In genomic region chr18:44954256-44954655, GRCh38 we compare ENCODE assay signal across 28 cellular contexts.
DNase-seq lines count a peak whose midpoint lies in the region; ATAC-seq and TF ChIP-seq lines count a peak whose summit lies in the region.
"Had no signal": no experiment of that assay in that cellular context is flagged by ENCODE, and none has a peak within 500 bp of the region (broad histone marks: within the 10 kb centered on the region; RNA-seq: fewer than 3 reads in every experiment).

No MANE protein-coding gene starts in this region.

- H3K9me3 ChIP-seq in T-helper 17 cell (ENCODE audit: control insufficient read depth, low read length, poor library complexity, severe bottlenecking) = no peaks in the 10 kb centered on the region
- H3K9me3 ChIP-seq: MG63, SK-N-SH had no signal

- peaks cover 24% of the 10 kb centered on the region for H3K27me3 Mint-ChIP-seq in T-helper 17 cell
- H3K27me3 Mint-ChIP-seq: CD4-positive, alpha-beta memory T cell had no signal

- ATAC-seq in T-helper 17 cell = no peak
- ATAC-seq in HG03108 (IDR thresholded peaks at IDR 0.05; ENCODE audit: unreplicated experiment) = no peak
- ATAC-seq: GM12878, Panc1 had no signal

- H3K27ac Mint-ChIP-seq in T-helper 17 cell = no peak overlapping the region
- H3K27ac Mint-ChIP-seq: CD4-positive, alpha-beta memory T cell; T-helper 1 cell treated with Interleukin-12 subunit alpha and Interleukin-12 subunit beta and Interleukin-4 antibody, amounts not matched to agents 30 μg/mL and 1 μg/mL, for 36 hours had no signal

- TF ChIP-seq EP300 in Ishikawa (IDR thresholded peaks at IDR 0.05; ENCODE audit: borderline replicate concordance) = peak; percentile 54; the same call in 1 of the 2 replicates

- no peak overlapping the region for H3K4me3 Mint-ChIP-seq in T-helper 17 cell
- H3K4me3 Mint-ChIP-seq: CD4-positive, alpha-beta memory T cell; T-helper 1 cell treated with Interleukin-12 subunit alpha and Interleukin-12 subunit beta and Interleukin-4 antibody, amounts not matched to agents 30 μg/mL and 1 μg/mL, for 36 hours had no signal

- H3K4me1 Mint-ChIP-seq in T-helper 17 cell = no peaks in the 10 kb centered on the region
- H3K4me1 Mint-ChIP-seq: CD4-positive, alpha-beta memory T cell had no signal

- DNase-seq in NCI-H146 treated with DMSO at 0.1 percent for 48 hours (lab: John Stamatoyannopoulos, UW; ENCODE audit: unreplicated experiment) (peak; percentile 17), NCI-H345 (lab: John Stamatoyannopoulos, UW) (peak; percentile 37), left kidney (ENCODE audit: low read depth, low spot score) (peak; percentile 72), NAMALWA (ENCODE audit: low spot score) (no peak), T-helper 17 cell (no peak)
- DNase-seq: C1 segment of cervical spinal cord; CD4-positive, alpha-beta memory T cell; COR-L47; DMS53; EL; GDM1; H7; KG1; MG63; NCI-H1436; NCI-H1930; NCI-H2227 treated with DMSO at 0.1 percent for 48 hours; NCI-H510A treated with DMSO at 0.1 percent for 48 hours; NCI-H748 treated with DMSO at 0.1 percent for 48 hours; SIG-M5; SK-N-SH; SW 1271; T1000 had no signal

- no peaks in the 10 kb centered on the region for H3K36me3 Mint-ChIP-seq in T-helper 17 cell (ENCODE audit: low read depth)
- H3K36me3 Mint-ChIP-seq: CD4-positive, alpha-beta memory T cell had no signal

- no peak for TF ChIP-seq RAD21 in Ishikawa (IDR thresholded peaks at IDR 0.05; ENCODE audit: low read depth)

TF ChIP-seq in Ishikawa, 13 proteins besides CTCF, POLR2A, EP300 and RAD21:
- peak; percentile 29; the same call in 1 of the 2 replicates for TF ChIP-seq FOXM1 (IDR thresholded peaks at IDR 0.05; ENCODE audit: borderline replicate concordance, low read depth)
- no peak for TF ChIP-seq EGR1 (IDR thresholded peaks at IDR 0.05)
TF ChIP-seq in Ishikawa: peak in this region for 1.

Comparison
In these comparisons a context has a peak if more than half of its experiments do, and no peak if none do; other contexts are left out.
1. DNase-seq: peak in NCI-H146 treated with DMSO at 0.1 percent for 48 hours (single experiment), NCI-H345 (single experiment) and left kidney (single experiment); none in NAMALWA (single experiment) and T-helper 17 cell (0 of 3).